ENCODE assay signal across 8 cellular contexts in genomic region chr12:25957898-25958253, GRCh38. TPM values are rescaled to one million over a fixed set of nuclear protein-coding genes. Genes with fewer than 3 reads are reported as not detected.
DNase-seq lines count a peak whose midpoint lies in the region; ATAC-seq and TF ChIP-seq lines count a peak whose summit lies in the region.

No MANE protein-coding gene starts in this region.

- BruUV-seq in HCT116 (replicated peaks; lab: Mats Ljungman, UMichigan), result no TSS peak

- H4K20me1 ChIP-seq in HCT116 (ENCODE audit: insufficient read depth), result no peaks in the 10 kb centered on the region

- H3K27me3 ChIP-seq in BJ (ENCODE audit: control insufficient read depth, insufficient read depth, low read length) (no peaks in the 10 kb centered on the region), HCT116 (ENCODE audit: insufficient read depth, low read length) (no peaks in the 10 kb centered on the region), foreskin keratinocyte (no peaks in the 10 kb centered on the region), parathyroid adenoma (ENCODE audit: control insufficient read depth, insufficient read depth, low read length) (no peaks in the 10 kb centered on the region)

- intact Hi-C loops in HCT116 (cut with micrococcal nuclease), result no loop called here

- H3K9me3 ChIP-seq in HCT116 (ENCODE audit: control insufficient read depth in 1 of 2, insufficient read depth in 1 of 2, low read depth in 1 of 2, low read length in 2 of 2), result no peaks in the 10 kb centered on the region
- H3K9me3 ChIP-seq in parathyroid adenoma (ENCODE audit: control insufficient read depth, low read length), result no peaks in the 10 kb centered on the region

- TF ChIP-seq CTCF in BJ (IDR thresholded peaks at IDR 0.05; ENCODE audit: insufficient read depth, low read depth, low read length) (no peak), HCT116 (IDR thresholded peaks at IDR 0.05 in 2 of 3, conservative IDR thresholded peaks at IDR 0.05 in 1 of 3; ENCODE audit: borderline replicate concordance in 1 of 3, insufficient read depth in 1 of 3, low read depth in 2 of 3, low read length in 2 of 3) (no peak), foreskin keratinocyte (conservative IDR thresholded peaks at IDR 0.05) (no peak), parathyroid adenoma (IDR thresholded peaks at IDR 0.05) (no peak)

- RAD21 ChIA-PET in HCT116 (lab: Charles Lee; ENCODE audit: low non-redundant PET in 1 of 2, low total read pairs in 2 of 2, uncharacterized antibody in 2 of 2, unreplicated experiment in 2 of 2), result no interaction called here

- no peak for TF ChIP-seq RAD21 in HCT116 (IDR thresholded peaks at IDR 0.05; ENCODE audit: low read depth)

- H3K79me2 ChIP-seq in HCT116 (ENCODE audit: insufficient read depth, low read length) (no peaks in the 10 kb centered on the region), parathyroid adenoma (peaks cover 8% of the 10 kb centered on the region)

- H3K9ac ChIP-seq in HCT116 (ENCODE audit: low read length) (peak overlapping the region; percentile 54), parathyroid adenoma (no peak overlapping the region)

- peak; percentile 3 for ATAC-seq in HCT116
- peak; percentile 42 for ATAC-seq in foreskin keratinocyte
- ATAC-seq in GM19397 (IDR thresholded peaks at IDR 0.05; ENCODE audit: unreplicated experiment), result no peak
- ATAC-seq in GM19455 (IDR thresholded peaks at IDR 0.05; ENCODE audit: unreplicated experiment), result no peak
- no peak for ATAC-seq in GM18870 (IDR thresholded peaks at IDR 0.05; ENCODE audit: unreplicated experiment)

- no peaks in the 10 kb centered on the region for H3K9me2 ChIP-seq in HCT116 (ENCODE audit: insufficient read depth)

- H3K4me1 ChIP-seq in HCT116 (ENCODE audit: control insufficient read depth in 1 of 2, insufficient read depth in 2 of 2, low read length in 2 of 2) (peaks cover 10 to 13% of the 10 kb centered on the region in 2 experiments), foreskin keratinocyte (peaks cover 15% of the 10 kb centered on the region), parathyroid adenoma (peaks cover 2% of the 10 kb centered on the region)

- H3K4me2 ChIP-seq in HCT116 (ENCODE audit: low read length) (peak overlapping the region; percentile 87), parathyroid adenoma (ENCODE audit: low read length) (peak overlapping the region; percentile 82)

- H3K4me3 ChIP-seq in BJ (ENCODE audit: low read depth, low read length) (peak overlapping the region; percentile 58), HCT116 (replicated peaks in 1 of 2; ENCODE audit: low read depth in 1 of 2, low read length in 2 of 2) (peak overlapping the region; percentile 48 to 63), parathyroid adenoma (ENCODE audit: low read depth, low read length) (peak overlapping the region; percentile 83)

- peaks cover 2% of the 10 kb centered on the region; the same call in 1 of the 2 replicates for H3K36me3 ChIP-seq in BJ (ENCODE audit: control insufficient read depth, insufficient read depth, low read length)
- no peaks in the 10 kb centered on the region for H3K36me3 ChIP-seq in HCT116 (ENCODE audit: control insufficient read depth in 1 of 2, insufficient read depth in 2 of 2, low read length in 2 of 2)
- H3K36me3 ChIP-seq in parathyroid adenoma (ENCODE audit: control insufficient read depth, insufficient read depth, low read length), result no peaks in the 10 kb centered on the region

- H2AFZ ChIP-seq in HCT116 (ENCODE audit: low read depth, low read length, poor library complexity, severe bottlenecking) (peak overlapping the region; percentile 84), parathyroid adenoma (peak overlapping the region; percentile 88)

- CTCF ChIA-PET in BJ (lab: Yijun Ruan, JAX) (interaction anchor here (0.5 to 1.5 kb wide), 5 partner anchors 93 to 570 kb away, joined by 3 to 5 read pairs (median 3); no protein-coding TSS in a partner anchor), HCT116 (lab: Charles Lee) (no interaction called here)

- peak; percentile 49 for DNase-seq in BJ (ENCODE audit: low read depth)
- DNase-seq in HCT116 (ENCODE audit: low read depth, low spot score), result no peak
- DNase-seq in activated CD4-positive, alpha-beta T cell treated with anti-CD3 and anti-CD28 coated beads, Interleukin-2, amount 50 U/mL, for 48 hours, result peak; percentile 5 to 8
- peak; percentile 56 to 72 for DNase-seq in foreskin keratinocyte

- POLR2A ChIA-PET in BJ (lab: Charles Lee) (interaction anchor here (0.6 kb wide), 2 partner anchors 15 to 40 kb away, joined by 3 to 4 read pairs; no protein-coding TSS in a partner anchor), HCT116 (lab: Charles Lee) (no interaction called here)

- H3K27ac ChIP-seq in HCT116 (ENCODE audit: low read depth, low read length) (peak overlapping the region; percentile 71), foreskin keratinocyte (peak overlapping the region; percentile 88), parathyroid adenoma (peak overlapping the region; percentile 43)

- TF ChIP-seq POLR2A in HCT116 (IDR thresholded peaks at IDR 0.05; ENCODE audit: borderline replicate concordance, extremely low read depth, insufficient read depth, insufficient read length), result no peak

TF ChIP-seq in HCT116, 20 proteins besides CTCF, POLR2A, EP300 and RAD21:
- TF ChIP-seq REST (IDR thresholded peaks at IDR 0.05; ENCODE audit: low read depth) (no peak), CEBPB (IDR thresholded peaks at IDR 0.05; ENCODE audit: low read depth) (no peak), SIN3A (IDR thresholded peaks at IDR 0.05; ENCODE audit: low read depth) (no peak), ZFX (IDR thresholded peaks at IDR 0.05) (no peak), ZNF274 (IDR thresholded peaks at IDR 0.05; ENCODE audit: low read depth, low read length) (no peak), SP1 (IDR thresholded peaks at IDR 0.05; ENCODE audit: low read depth) (no peak), TCF7L2 (IDR thresholded peaks at IDR 0.05; ENCODE audit: borderline replicate concordance, extremely low read depth, insufficient read depth, insufficient read length) (no peak), ZBTB33 (IDR thresholded peaks at IDR 0.05; ENCODE audit: extremely low read depth, insufficient replicate concordance, low read length) (no peak)

RNA-seq across cellular contexts. Expression of gene RASSF8, which starts 0.6 kb away (rescaled TPM):
- polyA plus RNA-seq in BJ (2011; rRNA removed), result 34.8 and 35.8 TPM in 2 replicates
- 61.2 and 63.2 TPM in 2 replicates for polyA minus RNA-seq in BJ (2011; rRNA and poly(A)+ RNA removed)
- total RNA-seq in HCT116 (2021; ENCODE audit: unreplicated experiment), result 9.2 TPM
- polyA plus RNA-seq in HCT116 (2012), result 3.2 and 4.2 TPM in 2 replicates
- 15.6 and 17.1 TPM in 2 replicates for total RNA-seq in foreskin keratinocyte
- 2.2 and 2.5 TPM in 2 replicates for polyA plus RNA-seq in foreskin keratinocyte

Comparison
In these comparisons a context has a peak if more than half of its experiments do, and no peak if none do; other contexts are left out.
1. ATAC-seq: peak in HCT116 (single experiment) and foreskin keratinocyte (single experiment); none in GM19397 (single experiment), GM19455 (single experiment) and GM18870 (single experiment).
2. Peak in every context shown above with its lines, with median percentiles within 50 percentile points of each other: H3K4me3 ChIP-seq and H3K27ac ChIP-seq.